In the genomic region with DNA sequence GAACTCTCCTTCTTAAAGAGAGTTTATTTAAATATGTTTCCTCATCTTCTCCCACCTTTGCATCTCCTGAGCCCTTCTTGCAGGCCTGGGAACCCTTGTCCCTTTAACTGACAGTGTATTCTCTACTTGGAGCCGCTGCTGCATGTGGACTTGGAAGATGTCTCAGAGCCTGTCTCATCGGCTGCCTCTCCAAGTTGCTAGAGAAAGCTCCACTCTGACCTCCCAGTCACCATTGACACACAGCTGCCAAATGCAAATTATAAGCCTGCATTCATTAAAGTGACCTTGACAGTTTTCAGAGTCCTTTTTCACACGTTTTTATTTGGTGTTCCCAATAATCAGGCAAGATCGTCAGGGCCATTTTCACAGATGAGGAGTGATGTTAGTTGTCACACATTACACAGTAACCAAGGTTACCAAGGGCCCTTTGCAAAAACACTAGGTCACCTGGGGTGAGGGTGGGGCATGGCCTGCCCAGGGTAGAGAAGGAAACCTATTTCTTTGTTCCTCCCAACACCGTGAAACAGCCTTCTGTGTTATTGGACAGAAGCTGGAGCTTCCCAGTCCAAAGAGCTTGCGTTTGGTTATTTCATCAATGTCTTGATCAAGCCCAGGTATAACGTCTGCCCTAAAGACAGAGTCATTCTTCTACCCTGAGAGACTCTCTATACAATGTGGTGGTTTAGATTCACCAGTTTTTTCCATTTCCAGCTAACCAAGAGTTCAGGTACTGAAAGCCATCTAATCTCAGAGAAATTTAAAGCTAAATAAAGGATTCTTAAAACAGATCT, we compare ENCODE assay signal across 13 cellular contexts.
DNase-seq lines count a peak whose midpoint lies in the region; ATAC-seq and TF ChIP-seq lines count a peak whose summit lies in the region.
"Had no signal": no experiment of that assay in that cellular context is flagged by ENCODE, and none has a peak within 500 bp of the region (broad histone marks: within the 10 kb centered on the region; RNA-seq: fewer than 3 reads in every experiment).

No MANE protein-coding gene starts in this region.

- H3K36me3 Mint-ChIP-seq in activated CD4-positive, alpha-beta memory T cell treated with anti-CD3 and anti-CD28 coated beads, Interleukin-2, amount 10 ng/mL, durations not matched to agents 7 days and 5 days (ENCODE audit: low read depth): no peaks in the 10 kb centered on the region
- no peaks in the 10 kb centered on the region for H3K36me3 Mint-ChIP-seq in mesothelial cell of epicardium

- CTCF ChIA-PET in activated CD4-positive, alpha-beta memory T cell treated with anti-CD3 and anti-CD28 coated beads, Interleukin-2, amount 10 ng/mL, durations not matched to agents 7 days and 5 days (lab: Charles Lee): no interaction called here

- H3K27ac ChIP-seq in left lung (peak overlapping the region; percentile 61 to 82), stomach smooth muscle (ENCODE audit: low read length) (no peak overlapping the region)
- H3K27ac ChIP-seq: esophagus squamous epithelium had no signal

- no peaks in the 10 kb centered on the region for H3K27me3 ChIP-seq in left lung
- no peaks in the 10 kb centered on the region for H3K27me3 ChIP-seq in stomach smooth muscle (ENCODE audit: control insufficient read depth in 1 of 2, insufficient read depth in 2 of 2, low read length in 2 of 2)
- no peaks in the 10 kb centered on the region for H3K27me3 ChIP-seq in H7 (ENCODE audit: control insufficient read depth, insufficient read depth, low read length)
- H3K27me3 ChIP-seq: esophagus squamous epithelium had no signal

- peaks cover 0 to 5% of the 10 kb centered on the region in 2 donors for H3K36me3 ChIP-seq in left lung
- H3K36me3 ChIP-seq in stomach smooth muscle (ENCODE audit: control insufficient read depth in 2 of 2, insufficient read depth in 2 of 2, low read length in 2 of 2): peaks cover 2 to 4% of the 10 kb centered on the region in 2 donors
- H3K36me3 ChIP-seq in H7 (replicated peaks; ENCODE audit: control insufficient read depth, insufficient read depth, low read length): no peaks in the 10 kb centered on the region

- POLR2A ChIA-PET in activated CD4-positive, alpha-beta memory T cell treated with anti-CD3 and anti-CD28 coated beads, Interleukin-2, amount 10 ng/mL, durations not matched to agents 7 days and 5 days (lab: Charles Lee): no interaction called here

- peak overlapping the region; percentile 2 for H3K27ac Mint-ChIP-seq in activated CD4-positive, alpha-beta memory T cell treated with anti-CD3 and anti-CD28 coated beads, Interleukin-2, amount 10 ng/mL, durations not matched to agents 7 days and 5 days
- H3K27ac Mint-ChIP-seq in mesothelial cell of epicardium: no peak overlapping the region

- ATAC-seq in left lung: peak; percentile 80

- peaks cover 9% of the 10 kb centered on the region for H3K4me1 Mint-ChIP-seq in activated CD4-positive, alpha-beta memory T cell treated with anti-CD3 and anti-CD28 coated beads, Interleukin-2, amount 10 ng/mL, durations not matched to agents 7 days and 5 days
- peaks cover 14% of the 10 kb centered on the region for H3K4me1 Mint-ChIP-seq in mesothelial cell of epicardium

- H3K9me3 ChIP-seq in left lung (no peaks in the 10 kb centered on the region), stomach smooth muscle (ENCODE audit: control insufficient read depth in 2 of 2, low read length in 2 of 2) (no peaks in the 10 kb centered on the region)
- H3K9me3 ChIP-seq: esophagus squamous epithelium had no signal

- no peaks in the 10 kb centered on the region for H3K9me3 Mint-ChIP-seq in activated CD4-positive, alpha-beta memory T cell treated with anti-CD3 and anti-CD28 coated beads, Interleukin-2, amount 10 ng/mL, durations not matched to agents 7 days and 5 days
- H3K9me3 Mint-ChIP-seq in mesothelial cell of epicardium: no peaks in the 10 kb centered on the region
- H3K9me3 Mint-ChIP-seq: nephron had no signal

- DNase-seq in NCI-H510A treated with DMSO at 0.1 percent for 48 hours (lab: John Stamatoyannopoulos, UW) (peak; percentile 58), NCI-H510A (lab: John Stamatoyannopoulos, UW) (no peak), left lung (peak in 1 of 2 donors; percentile 55), H7 (no peak), GDM1 (lab: John Stamatoyannopoulos, UW) (no peak), mesothelial cell of epicardium (ENCODE audit: low spot score in 2 of 2, unreplicated experiment in 2 of 2) (no peak)
- DNase-seq in activated CD4-positive, alpha-beta memory T cell treated with anti-CD3 and anti-CD28 coated beads, Interleukin-2, amount 10 ng/mL, durations not matched to agents 7 days and 5 days: no peak
- DNase-seq: central memory CD4-positive, alpha-beta T cell; esophagus squamous epithelium; NCI-H1105 treated with DMSO at 0.1 percent for 48 hours; OCI-M1 had no signal

- H3K9ac ChIP-seq in stomach smooth muscle (ENCODE audit: low read length in 2 of 2): no peak overlapping the region

- no peak for TF ChIP-seq CTCF in left lung (IDR thresholded peaks at IDR 0.05)
- no peak for TF ChIP-seq CTCF in mesothelial cell of epicardium (IDR thresholded peaks at IDR 0.05; ENCODE audit: unreplicated experiment)

- no peak overlapping the region for H3K4me3 Mint-ChIP-seq in activated CD4-positive, alpha-beta memory T cell treated with anti-CD3 and anti-CD28 coated beads, Interleukin-2, amount 10 ng/mL, durations not matched to agents 7 days and 5 days
- H3K4me3 Mint-ChIP-seq in mesothelial cell of epicardium: no peak overlapping the region
- H3K4me3 Mint-ChIP-seq: nephron had no signal

- no peak overlapping the region for H3K4me3 ChIP-seq in left lung
- peak overlapping the region; percentile 16 to 39 for H3K4me3 ChIP-seq in stomach smooth muscle (ENCODE audit: low read length in 2 of 2)
- H3K4me3 ChIP-seq in H7 (ENCODE audit: insufficient read depth, low read depth, low read length): no peak overlapping the region
- H3K4me3 ChIP-seq: esophagus squamous epithelium had no signal

- intact Hi-C loops in left lung (cut with DNase I): no loop called here

- H3K27me3 Mint-ChIP-seq in activated CD4-positive, alpha-beta memory T cell treated with anti-CD3 and anti-CD28 coated beads, Interleukin-2, amount 10 ng/mL, durations not matched to agents 7 days and 5 days: no peaks in the 10 kb centered on the region
- H3K27me3 Mint-ChIP-seq in mesothelial cell of epicardium (ENCODE audit: low read depth): no peaks in the 10 kb centered on the region

- H3K4me1 ChIP-seq in left lung (peaks cover 5 to 24% of the 10 kb centered on the region in 2 donors), stomach smooth muscle (ENCODE audit: control insufficient read depth, insufficient read depth, low read length) (peaks cover 12% of the 10 kb centered on the region)

Comparison
In these comparisons a context has a peak if more than half of its experiments do, and no peak if none do; other contexts are left out.
1. H3K4me3 ChIP-seq: peak in stomach smooth muscle (2 of 2); none in left lung (0 of 2) and H7 (single experiment).